In genomic region chr5:93598997-93599371, GRCh38 we compare ENCODE assay signal across 19 cellular contexts. TPM values are rescaled to one million over a fixed set of nuclear protein-coding genes. Genes with fewer than 3 reads are reported as not detected.
DNase-seq lines count a peak whose midpoint lies in the region; ATAC-seq lines count a peak whose summit lies in the region.
"Had no signal": no experiment of that assay in that cellular context is flagged by ENCODE, and none has a peak within 500 bp of the region (broad histone marks: within the 10 kb centered on the region; RNA-seq: fewer than 3 reads in every experiment).

No MANE protein-coding gene starts in this region.

- no peak for ATAC-seq in HG03521 (IDR thresholded peaks at IDR 0.05; ENCODE audit: unreplicated experiment)
- ATAC-seq: heart right ventricle, K562, natural killer cell had no signal

- H3K27ac ChIP-seq in caudate nucleus (ENCODE audit: low read depth, low read length) (peak overlapping the region; percentile 6), layer of hippocampus (ENCODE audit: low read depth, low read length) (peak overlapping the region; percentile 60), temporal lobe (ENCODE audit: low read depth, low read length) (peak overlapping the region; percentile 64)
- H3K27ac ChIP-seq: cardiac muscle cell, heart right ventricle, thoracic aorta had no signal

- DNase-seq in NCI-H69 (lab: John Stamatoyannopoulos, UW) (peak; percentile 92), caudate nucleus (lab: John Stamatoyannopoulos, UW) (peak in 1 of 61 donors; percentile 14), NCI-H2171 treated with DMSO at 0.1 percent for 48 hours (lab: John Stamatoyannopoulos, UW) (no peak), NCI-H2196 (lab: John Stamatoyannopoulos, UW; ENCODE audit: unreplicated experiment) (no peak)
- DNase-seq: activated CD4-positive, alpha-beta T cell treated with anti-CD3 and anti-CD28 coated beads for 48 hours; COR-L47; effector CD8-positive, alpha-beta T cell; heart right ventricle; natural killer cell; NCI-H1930; NCI-H446; SW 1271 had no signal

- peaks cover 6% of the 10 kb centered on the region for H3K27me3 ChIP-seq in layer of hippocampus (ENCODE audit: control insufficient read depth, insufficient read depth, low read length)

RNA-seq across cellular contexts. Expression of gene NR2F1, which starts 16.0 kb away (rescaled TPM):
- 36.1 TPM for total RNA-seq in temporal lobe
- total RNA-seq: activated T-helper 2 cell treated with anti-CD3 and anti-CD28 coated beads, Interferon-gamma antibody, Interleukin-2, Interleukin-4, amounts not matched to agents 10 μg/mL and 5 μg/mL and 100 μg/mL, durations not matched to agents 14 hours and 24 hours and 36 hours; natural killer cell had no signal

RNA-seq across cellular contexts. Expression of gene NR2F1-AS1, which starts 18.0 kb away (rescaled TPM):
- 50.4 TPM for total RNA-seq in temporal lobe
- total RNA-seq: activated T-helper 2 cell treated with anti-CD3 and anti-CD28 coated beads, Interferon-gamma antibody, Interleukin-2, Interleukin-4, amounts not matched to agents 10 μg/mL and 5 μg/mL and 100 μg/mL, durations not matched to agents 14 hours and 24 hours and 36 hours; K562; natural killer cell had no signal

Comparison
In these comparisons a context has a peak if more than half of its experiments do, and no peak if none do; other contexts are left out.
1. H3K27ac ChIP-seq: peak in every context shown above with its lines; median percentile 64 in temporal lobe; 60 in layer of hippocampus; 6 in caudate nucleus.